In the genomic region with DNA sequence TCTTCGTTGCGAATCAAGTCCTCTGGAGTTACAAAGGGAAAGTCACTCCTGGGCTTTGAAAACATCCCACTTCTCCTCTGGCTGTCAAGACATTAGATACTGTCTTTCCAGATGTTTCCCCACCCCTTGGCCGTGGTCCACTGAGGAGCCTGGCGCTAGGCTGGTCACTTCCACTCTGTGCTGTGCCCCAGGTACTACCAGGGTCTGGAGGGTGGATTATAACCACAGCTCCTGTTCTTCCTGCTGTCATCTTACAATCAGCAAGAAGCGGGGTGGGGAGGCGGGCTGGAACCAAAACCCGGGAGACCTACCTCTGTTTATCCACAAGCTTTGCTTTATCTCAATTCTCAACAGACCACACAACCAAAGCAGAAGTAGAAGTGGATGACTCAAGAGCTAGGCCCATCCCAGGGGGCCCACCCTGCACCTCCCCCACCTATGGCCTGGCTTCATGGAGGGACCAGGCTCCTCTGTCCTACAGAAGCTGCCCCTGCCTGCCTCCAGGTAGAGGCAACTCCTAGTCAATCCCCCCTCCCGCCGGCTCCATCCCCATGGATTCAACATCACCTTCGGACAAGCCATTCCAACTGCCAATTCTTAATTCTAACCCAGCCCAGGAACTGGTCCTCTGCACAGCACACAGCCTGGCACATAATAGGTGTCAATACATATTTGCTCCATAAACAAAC, we compare ENCODE assay signal across 8 cellular contexts. TPM values are rescaled to one million over a fixed set of nuclear protein-coding genes. Genes with fewer than 3 reads are reported as not detected.
DNase-seq lines count a peak whose midpoint lies in the region; ATAC-seq and TF ChIP-seq lines count a peak whose summit lies in the region.

No MANE protein-coding gene starts in this region.

- peak overlapping the region; percentile 20; the same call in 1 of the 2 replicates for H3K27ac Mint-ChIP-seq in GM23338
- peak overlapping the region; percentile 79 for H3K27ac Mint-ChIP-seq in activated CD8-positive, alpha-beta T cell treated with anti-CD3 and anti-CD28 coated beads, Interleukin-2, amount 10 ng/mL, durations not matched to agents 7 days and 5 days

- peak overlapping the region; percentile 17; the same call in 1 of the 2 replicates for H3K4me3 ChIP-seq in GM23338
- no peak overlapping the region for H3K4me3 ChIP-seq in liver (ENCODE audit: low read depth in 1 of 3, low read length in 3 of 3)
- H3K4me3 ChIP-seq in H7 (ENCODE audit: insufficient read depth, low read depth, low read length), result no peak overlapping the region

- TF ChIP-seq CTCF in 22Rv1 (IDR thresholded peaks at IDR 0.05) (no peak), GM23338 (conservative IDR thresholded peaks at IDR 0.05; ENCODE audit: low read depth in 2 of 2) (no peak), liver (IDR thresholded peaks at IDR 0.05; ENCODE audit: low read depth, low read length, missing input control) (no peak)

- peak overlapping the region; percentile 78 for H3K4me2 ChIP-seq in GM23338

- H3K9me3 Mint-ChIP-seq in GM23338, result no peaks in the 10 kb centered on the region
- H3K9me3 Mint-ChIP-seq in activated CD8-positive, alpha-beta T cell treated with anti-CD3 and anti-CD28 coated beads, Interleukin-2, amount 10 ng/mL, durations not matched to agents 7 days and 5 days (ENCODE audit: insufficient read depth), result no peaks in the 10 kb centered on the region

- H3K36me3 Mint-ChIP-seq in GM23338 (ENCODE audit: low read depth), result peaks cover 34% of the 10 kb centered on the region
- peaks cover 74% of the 10 kb centered on the region for H3K36me3 Mint-ChIP-seq in activated CD8-positive, alpha-beta T cell treated with anti-CD3 and anti-CD28 coated beads, Interleukin-2, amount 10 ng/mL, durations not matched to agents 7 days and 5 days (ENCODE audit: low read depth)

- peaks cover 38% of the 10 kb centered on the region for H3K27me3 Mint-ChIP-seq in GM23338 (ENCODE audit: insufficient read depth, low read depth, poor library complexity)
- no peaks in the 10 kb centered on the region for H3K27me3 Mint-ChIP-seq in activated CD8-positive, alpha-beta T cell treated with anti-CD3 and anti-CD28 coated beads, Interleukin-2, amount 10 ng/mL, durations not matched to agents 7 days and 5 days (ENCODE audit: low read depth)

- H3K79me2 ChIP-seq in GM23338 (replicated peaks; ENCODE audit: insufficient read depth), result peaks cover 100% of the 10 kb centered on the region

- H3K27me3 ChIP-seq in GM23338 (ENCODE audit: insufficient read depth) (no peaks in the 10 kb centered on the region), liver (ENCODE audit: control insufficient read depth in 4 of 4, insufficient read depth in 4 of 4, low read length in 3 of 4) (no peaks in the 10 kb centered on the region), H7 (ENCODE audit: control insufficient read depth, insufficient read depth, low read length) (no peaks in the 10 kb centered on the region)

- H3K9ac ChIP-seq in liver (ENCODE audit: low read depth in 1 of 2, low read length in 2 of 2), result no peak overlapping the region

- peaks cover 21% of the 10 kb centered on the region; the same call in 1 of the 2 replicates for H3F3A ChIP-seq in GM23338 (replicated peaks; ENCODE audit: low read depth)

- DNase-seq in GM23338 (ENCODE audit: low spot score) (no peak), HuH-7.5 (ENCODE audit: low spot score) (no peak), H7 (no peak)
- no peak for DNase-seq in activated CD8-positive, alpha-beta T cell treated with anti-CD3 and anti-CD28 coated beads, Interleukin-2, amount 10 ng/mL, durations not matched to agents 7 days and 5 days

- no peaks in the 10 kb centered on the region for H3K9me3 ChIP-seq in liver (ENCODE audit: control insufficient read depth in 4 of 4, low read length in 3 of 4)

- H3K4me1 ChIP-seq in GM23338 (ENCODE audit: insufficient read depth) (peaks cover 92% of the 10 kb centered on the region), liver (ENCODE audit: control insufficient read depth in 4 of 4, insufficient read depth in 4 of 4, low read length in 3 of 4) (peaks cover 40 to 89% (median 79%) of the 10 kb centered on the region in 4 donors)

- no peaks in the 10 kb centered on the region for H3K9me2 ChIP-seq in GM23338 (ENCODE audit: insufficient read depth)

- peak overlapping the region; percentile 94 for H3K27ac ChIP-seq in 22Rv1
- 0 out of 2 replicates have a peak overlapping the region, but pooled peaks have one; percentile 1 for H3K27ac ChIP-seq in GM23338 (ENCODE audit: low read depth)
- peak overlapping the region; percentile 53 to 73 for H3K27ac ChIP-seq in liver (ENCODE audit: low read depth in 1 of 2, low read length in 2 of 2)

- peaks cover 99% of the 10 kb centered on the region for H3K4me1 Mint-ChIP-seq in GM23338
- H3K4me1 Mint-ChIP-seq in activated CD8-positive, alpha-beta T cell treated with anti-CD3 and anti-CD28 coated beads, Interleukin-2, amount 10 ng/mL, durations not matched to agents 7 days and 5 days (ENCODE audit: low read depth), result peaks cover 99% of the 10 kb centered on the region

- peak overlapping the region; percentile 20; the same call in 1 of the 3 replicates for H3K4me3 Mint-ChIP-seq in GM23338
- H3K4me3 Mint-ChIP-seq in activated CD8-positive, alpha-beta T cell treated with anti-CD3 and anti-CD28 coated beads, Interleukin-2, amount 10 ng/mL, durations not matched to agents 7 days and 5 days, result peak overlapping the region; percentile 8

- CTCF ChIA-PET in activated CD8-positive, alpha-beta T cell treated with anti-CD3 and anti-CD28 coated beads, Interleukin-2, amount 10 ng/mL, durations not matched to agents 7 days and 5 days (lab: Charles Lee), result no interaction called here

- 71% methylated on average over 10 of the region's 10 CpGs for WGBS in liver

- TF ChIP-seq RAD21 in liver (IDR thresholded peaks at IDR 0.05), result no peak

- no peak overlapping the region for H2AFZ ChIP-seq in GM23338

- H3K36me3 ChIP-seq in GM23338 (ENCODE audit: insufficient read depth) (0 out of 2 replicates have a peak, but pooled peaks cover 4% of the 10 kb centered on the region), liver (ENCODE audit: control insufficient read depth in 4 of 4, insufficient read depth in 3 of 4, low read depth in 1 of 4, low read length in 3 of 4) (no peaks in the 10 kb centered on the region), H7 (replicated peaks; ENCODE audit: control insufficient read depth, insufficient read depth, low read length) (peaks cover 7% of the 10 kb centered on the region)

- peaks cover 53% of the 10 kb centered on the region for H4K20me1 ChIP-seq in GM23338 (replicated peaks; ENCODE audit: insufficient read depth)

- POLR2A ChIA-PET in activated CD8-positive, alpha-beta T cell treated with anti-CD3 and anti-CD28 coated beads, Interleukin-2, amount 10 ng/mL, durations not matched to agents 7 days and 5 days (lab: Charles Lee), result no interaction called here

- no peak for ATAC-seq in GM23338
- no peak for ATAC-seq in activated CD8-positive, alpha-beta T cell treated with anti-CD3 and anti-CD28 coated beads, Interleukin-2, amount 10 ng/mL, durations not matched to agents 7 days and 5 days
- no peak for ATAC-seq in GM18520 (IDR thresholded peaks at IDR 0.05; ENCODE audit: unreplicated experiment)
- ATAC-seq in GM18873 (IDR thresholded peaks at IDR 0.05; ENCODE audit: low FRiP score, unreplicated experiment), result no peak

TF ChIP-seq in liver, 16 proteins besides CTCF, POLR2A, EP300 and RAD21 (continues in another document):
- TF ChIP-seq YY1 (IDR thresholded peaks at IDR 0.05), result no peak
- no peak for TF ChIP-seq TAF1 (conservative IDR thresholded peaks at IDR 0.05)
- TF ChIP-seq, protein P1, sequence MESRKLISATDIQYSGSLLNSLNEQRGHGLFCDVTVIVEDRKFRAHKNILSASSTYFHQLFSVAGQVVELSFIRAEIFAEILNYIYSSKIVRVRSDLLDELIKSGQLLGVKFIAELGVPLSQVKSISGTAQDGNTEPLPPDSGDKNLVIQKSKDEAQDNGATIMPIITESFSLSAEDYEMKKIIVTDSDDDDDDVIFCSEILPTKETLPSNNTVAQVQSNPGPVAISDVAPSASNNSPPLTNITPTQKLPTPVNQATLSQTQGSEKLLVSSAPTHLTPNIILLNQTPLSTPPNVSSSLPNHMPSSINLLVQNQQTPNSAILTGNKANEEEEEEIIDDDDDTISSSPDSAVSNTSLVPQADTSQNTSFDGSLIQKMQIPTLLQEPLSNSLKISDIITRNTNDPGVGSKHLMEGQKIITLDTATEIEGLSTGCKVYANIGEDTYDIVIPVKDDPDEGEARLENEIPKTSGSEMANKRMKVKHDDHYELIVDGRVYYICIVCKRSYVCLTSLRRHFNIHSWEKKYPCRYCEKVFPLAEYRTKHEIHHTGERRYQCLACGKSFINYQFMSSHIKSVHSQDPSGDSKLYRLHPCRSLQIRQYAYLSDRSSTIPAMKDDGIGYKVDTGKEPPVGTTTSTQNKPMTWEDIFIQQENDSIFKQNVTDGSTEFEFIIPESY (IDR thresholded peaks at IDR 0.05), result no peak
- no peak for TF ChIP-seq GABPA (IDR thresholded peaks at IDR 0.05 in 1 of 2, conservative IDR thresholded peaks at IDR 0.05 in 1 of 2)
- TF ChIP-seq RXRA (IDR thresholded peaks at IDR 0.05), result no peak
- TF ChIP-seq HNF4G (IDR thresholded peaks at IDR 0.05), result no peak
- no peak for TF ChIP-seq FOXA2 (IDR thresholded peaks at IDR 0.05)
- TF ChIP-seq HNF4A (conservative IDR thresholded peaks at IDR 0.05), result no peak
- TF ChIP-seq FOXA1 (IDR thresholded peaks at IDR 0.05), result no peak
- TF ChIP-seq JUND (IDR thresholded peaks at IDR 0.05), result no peak
- TF ChIP-seq EGR1 (IDR thresholded peaks at IDR 0.05; ENCODE audit: low read depth in 2 of 2), result no peak
- TF ChIP-seq, protein P2, sequence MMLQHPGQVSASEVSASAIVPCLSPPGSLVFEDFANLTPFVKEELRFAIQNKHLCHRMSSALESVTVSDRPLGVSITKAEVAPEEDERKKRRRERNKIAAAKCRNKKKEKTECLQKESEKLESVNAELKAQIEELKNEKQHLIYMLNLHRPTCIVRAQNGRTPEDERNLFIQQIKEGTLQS (IDR thresholded peaks at IDR 0.05), result no peak

RNA-seq across cellular contexts. Expression of a gene that starts 17.8 kb away (rescaled TPM):
- total RNA-seq in GM23338 (2014; rRNA removed; shearing (Covaris generic)), result 28.8 and 29.8 TPM in 2 replicates
- polyA plus RNA-seq in GM23338 (2016; fragmentation: Nextera tagmentation; extraction: Ambion mirVana) (11.8 and 12.0 TPM in 2 replicates), liver (10 to 100 TPM in 1 of 2 donors, 1 to 10 TPM in 1; 3.2 to 10.7 TPM)
- total RNA-seq in activated CD8-positive, alpha-beta T cell treated with anti-CD3 and anti-CD28 coated beads, Interleukin-2, amount 10 ng/mL, durations not matched to agents 7 days and 5 days, result 10 to 100 TPM; 23.8 to 24.1 TPM
- 10 to 100 TPM in 1 of 2 donors, 1 to 10 TPM in 1; 9.4 to 11.8 TPM for total RNA-seq in liver
- total RNA-seq in H7 (2014; rRNA removed; shearing (Covaris generic)), result 78.3 and 80.4 TPM in 2 replicates

Comparison
In these comparisons a context has a peak if more than half of its experiments do, and no peak if none do; other contexts are left out.
1. H3K27ac ChIP-seq: peak in every context shown above with its lines; median percentile 94 in 22Rv1; 63 in liver; 1 in GM23338.